ENCODE assay signal across 8 cellular contexts in the genomic region with DNA sequence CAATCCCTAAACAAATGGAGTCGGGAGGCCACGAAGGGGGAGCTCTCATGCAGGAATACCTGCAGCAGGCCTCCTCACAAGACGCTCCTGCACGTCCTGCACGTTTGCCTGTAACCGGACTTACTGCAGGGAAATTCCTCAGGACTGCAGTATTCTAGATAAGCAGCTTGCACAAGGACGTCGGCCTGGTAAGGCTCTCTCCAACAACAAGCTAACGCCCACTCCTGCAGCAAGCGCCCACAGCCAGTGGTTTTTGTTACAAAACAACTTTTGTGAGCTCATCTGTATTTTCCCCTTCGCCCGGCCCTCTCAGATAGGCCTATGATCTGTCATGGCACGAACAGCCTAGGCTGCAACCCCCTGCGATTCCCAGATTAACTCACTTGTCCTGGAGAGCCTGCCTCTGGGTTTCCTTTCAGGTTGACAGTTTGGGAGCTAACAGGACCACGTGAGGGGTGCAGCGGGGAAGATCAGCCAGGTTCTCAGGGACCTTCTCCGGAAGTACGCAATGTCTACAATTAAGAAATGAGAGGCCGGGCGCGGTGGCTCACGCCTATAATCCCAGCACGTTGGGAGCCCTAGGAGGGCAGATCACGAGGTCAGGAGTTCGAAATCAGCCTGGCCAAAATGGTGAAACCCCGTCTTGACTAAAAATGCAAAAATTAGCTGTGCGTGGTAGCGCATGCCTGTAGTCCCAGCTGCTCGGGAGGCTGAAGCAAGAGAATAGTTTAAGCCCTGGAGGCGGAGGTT. TPM values are rescaled to one million over a fixed set of nuclear protein-coding genes. Genes with fewer than 3 reads are reported as not detected.
DNase-seq lines count a peak whose midpoint lies in the region; ATAC-seq and TF ChIP-seq lines count a peak whose summit lies in the region.

No MANE protein-coding gene starts in this region.

- no peak overlapping the region for H3K14ac ChIP-seq in mesenchymal stem cell (ENCODE audit: low read length in 2 of 2)

- H3K36me3 ChIP-seq in mesenchymal stem cell (ENCODE audit: control insufficient read depth in 1 of 2, insufficient read depth in 2 of 2, low read depth in 1 of 2, low read length in 2 of 2) = peaks cover 13 to 25% of the 10 kb centered on the region in 2 experiments

- H3K4me3 ChIP-seq in WI38 (ENCODE audit: low read depth, low read length) = peak overlapping the region; percentile 83
- peak overlapping the region; percentile 69 to 100 (median 99) for H3K4me3 ChIP-seq in dorsolateral prefrontal cortex
- H3K4me3 ChIP-seq in mesenchymal stem cell (ENCODE audit: insufficient read depth in 1 of 2, low read depth in 1 of 2, low read length in 2 of 2) = peak overlapping the region; percentile 90 to 97

- H3K27ac ChIP-seq in dorsolateral prefrontal cortex (peak overlapping the region in 57 of 59 donors; percentile 16 to 100 (median 100)), mesenchymal stem cell (ENCODE audit: low read length, poor library complexity, severe bottlenecking) (no peak overlapping the region)

- no peaks in the 10 kb centered on the region for H3K9me3 ChIP-seq in mesenchymal stem cell (ENCODE audit: control insufficient read depth, low read length)

- no peak overlapping the region for H2BK120ac ChIP-seq in mesenchymal stem cell (ENCODE audit: low read depth, low read length)

- H2BK5ac ChIP-seq in mesenchymal stem cell (ENCODE audit: low read depth, low read length, poor library complexity, severe bottlenecking) = no peak overlapping the region

- H3K23ac ChIP-seq in mesenchymal stem cell (ENCODE audit: low read length in 2 of 2) = no peak overlapping the region

- no peak overlapping the region for H2AFZ ChIP-seq in mesenchymal stem cell (ENCODE audit: low read depth, low read length)

- peak; percentile 78 to 82 for DNase-seq in AML-193 (lab: John Stamatoyannopoulos, UW)
- peak in 5 of 10 donors; percentile 31 to 60 (median 52) for DNase-seq in dorsolateral prefrontal cortex
- peak; percentile 87 for DNase-seq in mesenchymal stem cell
- peak in 1 of 2 donors; percentile 67 for DNase-seq in stimulated activated effector memory CD8-positive, alpha-beta T cell treated with anti-CD3 and anti-CD28 coated beads, Interleukin-12 subunit alpha, Interleukin-12 subunit beta, amount 100 ng/mL, for 72 hours (ENCODE audit: low spot score in 2 of 2)
- DNase-seq in GDM1 (lab: John Stamatoyannopoulos, UW) = no peak

- peak overlapping the region; percentile 96 to 100 (median 97) for H3K27ac Mint-ChIP-seq in IgD-negative memory B cell
- H3K27ac Mint-ChIP-seq in stimulated activated effector memory CD8-positive, alpha-beta T cell treated with anti-CD3 and anti-CD28 coated beads, Interleukin-12 subunit alpha, Interleukin-12 subunit beta, amount 100 ng/mL, for 72 hours = peak overlapping the region; percentile 97

- H3K9me3 Mint-ChIP-seq in IgD-negative memory B cell = no peaks in the 10 kb centered on the region
- no peaks in the 10 kb centered on the region for H3K9me3 Mint-ChIP-seq in stimulated activated effector memory CD8-positive, alpha-beta T cell treated with anti-CD3 and anti-CD28 coated beads, Interleukin-12 subunit alpha, Interleukin-12 subunit beta, amount 100 ng/mL, for 72 hours

- peak overlapping the region; percentile 90 to 99 (median 96) for H3K4me3 Mint-ChIP-seq in IgD-negative memory B cell
- peak overlapping the region; percentile 97 for H3K4me3 Mint-ChIP-seq in stimulated activated effector memory CD8-positive, alpha-beta T cell treated with anti-CD3 and anti-CD28 coated beads, Interleukin-12 subunit alpha, Interleukin-12 subunit beta, amount 100 ng/mL, for 72 hours

- peaks cover 2% of the 10 kb centered on the region for H3K36me3 Mint-ChIP-seq in IgD-negative memory B cell
- H3K36me3 Mint-ChIP-seq in stimulated activated effector memory CD8-positive, alpha-beta T cell treated with anti-CD3 and anti-CD28 coated beads, Interleukin-12 subunit alpha, Interleukin-12 subunit beta, amount 100 ng/mL, for 72 hours = peaks cover 36% of the 10 kb centered on the region

- no peak overlapping the region for H2BK12ac ChIP-seq in mesenchymal stem cell (ENCODE audit: low read length in 2 of 2)

- H3K79me1 ChIP-seq in mesenchymal stem cell (replicated peaks; ENCODE audit: low read length, poor library complexity, severe bottlenecking) = peaks cover 41% of the 10 kb centered on the region

- WGBS in mesenchymal stem cell = 50% methylated on average over 30 of the region's 30 CpGs

- no peak overlapping the region for H4K8ac ChIP-seq in mesenchymal stem cell (ENCODE audit: low read length)

- H3K27me3 ChIP-seq in dorsolateral prefrontal cortex (no peaks in the 10 kb centered on the region), mesenchymal stem cell (ENCODE audit: control insufficient read depth in 1 of 2, insufficient read depth in 1 of 2, low read length in 2 of 2) (no peaks in the 10 kb centered on the region)

- peak overlapping the region; percentile 99 for H3K9ac ChIP-seq in mesenchymal stem cell (ENCODE audit: low read length)

- intact Hi-C loops in dorsolateral prefrontal cortex (cut with DNase I) = loop anchor here in 1 of 2 donors (2.0 to 10.0 kb wide), 3 partner anchors 40 to 240 kb away; a partner anchor contains a TSS

- no peak overlapping the region for H4K91ac ChIP-seq in mesenchymal stem cell (ENCODE audit: low read length)

- no peaks in the 10 kb centered on the region for H3K27me3 Mint-ChIP-seq in IgD-negative memory B cell

- TF ChIP-seq CTCF in WI38 (IDR thresholded peaks at IDR 0.05; ENCODE audit: low read depth, low read length) (no peak), dorsolateral prefrontal cortex (IDR thresholded peaks at IDR 0.05 in 54 of 56, conservative IDR thresholded peaks at IDR 0.05 in 2 of 56; ENCODE audit: low read depth in 1 of 56, partially characterized antibody in 56 of 56) (no peak)

- H3K4ac ChIP-seq in mesenchymal stem cell (ENCODE audit: low read depth in 1 of 2, low read length in 2 of 2) = no peak overlapping the region

- H3K4me1 ChIP-seq in mesenchymal stem cell (ENCODE audit: control insufficient read depth, insufficient read depth, low read depth, low read length) = peaks cover 26% of the 10 kb centered on the region

- no peak overlapping the region for H2AK5ac ChIP-seq in mesenchymal stem cell (ENCODE audit: low read length, severe bottlenecking)

- H2BK15ac ChIP-seq in mesenchymal stem cell (ENCODE audit: low read depth, poor library complexity, severe bottlenecking) = no peak overlapping the region

- H3K18ac ChIP-seq in mesenchymal stem cell (ENCODE audit: low read depth in 1 of 2, low read length in 2 of 2) = no peak overlapping the region

- H3K4me1 Mint-ChIP-seq in IgD-negative memory B cell = peaks cover 8 to 19% (median 16%) of the 10 kb centered on the region in 3 donors
- peaks cover 19% of the 10 kb centered on the region for H3K4me1 Mint-ChIP-seq in stimulated activated effector memory CD8-positive, alpha-beta T cell treated with anti-CD3 and anti-CD28 coated beads, Interleukin-12 subunit alpha, Interleukin-12 subunit beta, amount 100 ng/mL, for 72 hours

- H3K4me2 ChIP-seq in mesenchymal stem cell (ENCODE audit: low read length, poor library complexity, severe bottlenecking) = peak overlapping the region; percentile 65

- peak; percentile 14 for ATAC-seq in stimulated activated effector memory CD8-positive, alpha-beta T cell treated with anti-CD3 and anti-CD28 coated beads, Interleukin-12 subunit alpha, Interleukin-12 subunit beta, amount 100 ng/mL, for 72 hours
- ATAC-seq in HG02759 (IDR thresholded peaks at IDR 0.05; ENCODE audit: unreplicated experiment) = no peak

RNA-seq across cellular contexts. Expression of a gene that starts 0.9 kb away (rescaled TPM):
- polyA plus RNA-seq in IgD-negative memory B cell = 22.4 TPM
- total RNA-seq in dorsolateral prefrontal cortex = 100 to 1,000 TPM in 116 of 120 experiments, 10 to 100 TPM in 4; 86.0 to 202 (median 127) TPM
- 33.5 TPM for polyA plus RNA-seq in mesenchymal stem cell (2013, experiment 1 of 2)
- 35.8 TPM for polyA plus RNA-seq in mesenchymal stem cell (2013, experiment 2 of 2)

RNA-seq across cellular contexts. Expression of a gene that starts 14.4 kb away (rescaled TPM):
- not detected for polyA plus RNA-seq in IgD-negative memory B cell
- total RNA-seq in dorsolateral prefrontal cortex = 10 to 100 TPM in 115 of 120 experiments, 1 to 10 TPM in 5; 8.1 to 32.9 (median 19.4) TPM
- 7.2 TPM for polyA plus RNA-seq in mesenchymal stem cell (2013, experiment 1 of 2)
- polyA plus RNA-seq in mesenchymal stem cell (2013, experiment 2 of 2) = 7.8 TPM

RNA-seq across cellular contexts. Expression of a gene that starts 17.6 kb away (rescaled TPM):
- polyA plus RNA-seq in IgD-negative memory B cell = 0.93 TPM
- total RNA-seq in dorsolateral prefrontal cortex = 10 to 100 TPM in 7 of 120 experiments, 1 to 10 TPM in 113; 1.2 to 13.7 (median 4.2) TPM
- polyA plus RNA-seq in mesenchymal stem cell (2013, experiment 1 of 2) = 24.2 TPM
- polyA plus RNA-seq in mesenchymal stem cell (2013, experiment 2 of 2) = 26.9 TPM

RNA-seq across cellular contexts. Expression of a gene that starts 39.7 kb away (rescaled TPM):
- 176 TPM for polyA plus RNA-seq in IgD-negative memory B cell
- 100 to 1,000 TPM in 102 of 120 experiments, 10 to 100 TPM in 18; 79.2 to 139 (median 114) TPM for total RNA-seq in dorsolateral prefrontal cortex
- polyA plus RNA-seq in mesenchymal stem cell (2013, experiment 1 of 2) = 139 TPM
- polyA plus RNA-seq in mesenchymal stem cell (2013, experiment 2 of 2) = 138 TPM

RNA-seq across cellular contexts. Expression of a gene that starts 44.4 kb away (rescaled TPM):
- polyA plus RNA-seq in IgD-negative memory B cell = 19.9 TPM
- total RNA-seq in dorsolateral prefrontal cortex = 10 to 100 TPM; 20.7 to 39.4 (median 29.1) TPM
- polyA plus RNA-seq in mesenchymal stem cell (2013, experiment 1 of 2) = 28.9 TPM
- polyA plus RNA-seq in mesenchymal stem cell (2013, experiment 2 of 2) = 28.6 TPM
